ENCODE assay signal across 16 cellular contexts in genomic region chr7:104209063-104209462, GRCh38. TPM values are rescaled to one million over a fixed set of nuclear protein-coding genes. Genes with fewer than 3 reads are reported as not detected.
DNase-seq lines count a peak whose midpoint lies in the region; ATAC-seq and TF ChIP-seq lines count a peak whose summit lies in the region.
"Had no signal": no experiment of that assay in that cellular context is flagged by ENCODE, and none has a peak within 500 bp of the region (broad histone marks: within the 10 kb centered on the region; RNA-seq: fewer than 3 reads in every experiment).

No MANE protein-coding gene starts in this region.

- H3F3A ChIP-seq in Loucy (ENCODE audit: low read depth), result no peaks in the 10 kb centered on the region

- peaks cover 4% of the 10 kb centered on the region for H3K36me3 Mint-ChIP-seq in activated CD8-positive, alpha-beta memory T cell treated with anti-CD3 and anti-CD28 coated beads, Interleukin-2, amount 10 ng/mL, durations not matched to agents 7 days and 5 days
- peaks cover 10% of the 10 kb centered on the region for H3K36me3 Mint-ChIP-seq in central memory CD8-positive, alpha-beta T cell (ENCODE audit: insufficient read depth)
- H3K36me3 Mint-ChIP-seq in progenitor cell of endocrine pancreas (ENCODE audit: insufficient read depth), result no peaks in the 10 kb centered on the region

- H2AFZ ChIP-seq in Loucy (ENCODE audit: low read length), result no peak overlapping the region

- TF ChIP-seq CTCF in Loucy (conservative IDR thresholded peaks at IDR 0.05; ENCODE audit: low read length) (no peak), progenitor cell of endocrine pancreas (IDR thresholded peaks at IDR 0.05; ENCODE audit: unreplicated experiment) (no peak)

- peaks cover 29% of the 10 kb centered on the region for H3K4me1 Mint-ChIP-seq in activated CD8-positive, alpha-beta memory T cell treated with anti-CD3 and anti-CD28 coated beads, Interleukin-2, amount 10 ng/mL, durations not matched to agents 7 days and 5 days
- H3K4me1 Mint-ChIP-seq in central memory CD8-positive, alpha-beta T cell, result peaks cover 26% of the 10 kb centered on the region
- peaks cover 15% of the 10 kb centered on the region for H3K4me1 Mint-ChIP-seq in progenitor cell of endocrine pancreas (ENCODE audit: low read depth)

- peaks cover 26% of the 10 kb centered on the region for H3K4me1 ChIP-seq in Loucy (ENCODE audit: insufficient read depth, low read length, poor library complexity, severe bottlenecking)

- CTCF ChIA-PET in activated CD8-positive, alpha-beta memory T cell treated with anti-CD3 and anti-CD28 coated beads, Interleukin-2, amount 10 ng/mL, durations not matched to agents 7 days and 5 days (lab: Charles Lee), result no interaction called here

- peak overlapping the region; percentile 92 for H3K4me3 Mint-ChIP-seq in activated CD8-positive, alpha-beta memory T cell treated with anti-CD3 and anti-CD28 coated beads, Interleukin-2, amount 10 ng/mL, durations not matched to agents 7 days and 5 days
- peak overlapping the region; percentile 95 for H3K4me3 Mint-ChIP-seq in central memory CD8-positive, alpha-beta T cell
- H3K4me3 Mint-ChIP-seq in progenitor cell of endocrine pancreas (ENCODE audit: low read depth), result peak overlapping the region; percentile 94

- H4K20me1 ChIP-seq in Loucy (ENCODE audit: insufficient read depth, low read length, poor library complexity, severe bottlenecking), result peaks cover 7% of the 10 kb centered on the region

- no peaks in the 10 kb centered on the region for H3K9me3 Mint-ChIP-seq in activated CD8-positive, alpha-beta memory T cell treated with anti-CD3 and anti-CD28 coated beads, Interleukin-2, amount 10 ng/mL, durations not matched to agents 7 days and 5 days (ENCODE audit: low read depth)
- no peaks in the 10 kb centered on the region for H3K9me3 Mint-ChIP-seq in central memory CD8-positive, alpha-beta T cell
- H3K9me3 Mint-ChIP-seq in progenitor cell of endocrine pancreas (ENCODE audit: low read depth), result peaks cover 15% of the 10 kb centered on the region

- ATAC-seq in activated CD8-positive, alpha-beta memory T cell treated with anti-CD3 and anti-CD28 coated beads, Interleukin-2, amount 10 ng/mL, durations not matched to agents 7 days and 5 days, result no peak
- no peak for ATAC-seq in central memory CD8-positive, alpha-beta T cell (replicated peaks; ENCODE audit: extremely low read depth, poor library complexity, severe bottlenecking)

- H3K9me2 ChIP-seq in Loucy (replicated peaks; ENCODE audit: low read depth, low read length), result no peaks in the 10 kb centered on the region

- H3K4me2 ChIP-seq in Loucy (ENCODE audit: low read depth, low read length, poor library complexity, severe bottlenecking), result peak overlapping the region; percentile 98

- no peak overlapping the region for H3K27ac Mint-ChIP-seq in activated CD8-positive, alpha-beta memory T cell treated with anti-CD3 and anti-CD28 coated beads, Interleukin-2, amount 10 ng/mL, durations not matched to agents 7 days and 5 days
- no peak overlapping the region for H3K27ac Mint-ChIP-seq in central memory CD8-positive, alpha-beta T cell (ENCODE audit: low read depth)
- no peak overlapping the region for H3K27ac Mint-ChIP-seq in progenitor cell of endocrine pancreas

- peak overlapping the region; percentile 99 for H3K4me3 ChIP-seq in Loucy (ENCODE audit: low read length, poor library complexity, severe bottlenecking)

- DNase-seq in activated CD8-positive, alpha-beta memory T cell treated with anti-CD3 and anti-CD28 coated beads, Interleukin-2, amount 10 ng/mL, durations not matched to agents 7 days and 5 days, result no peak
- DNase-seq in activated CD8-positive, alpha-beta memory T cell treated with anti-CD3 and anti-CD28 coated beads, Interleukin-2, amount 50 U/mL, for 4 hours, result no peak
- DNase-seq in central memory CD8-positive, alpha-beta T cell (ENCODE audit: low spot score in 2 of 2), result no peak
- DNase-seq in progenitor cell of endocrine pancreas (ENCODE audit: low spot score, unreplicated experiment) (no peak), NCI-H1436 (lab: John Stamatoyannopoulos, UW) (no peak), ecto neural progenitor cell (ENCODE audit: low spot score) (no peak), iPS-NIHi7 (ENCODE audit: extremely low spot score) (no peak)
- DNase-seq: erythroblast; left ventricle myocardium inferior; NCI-H1417 treated with DMSO at 0.1 percent for 48 hours; NCI-H82; Peyer's patch; stimulated activated CD4-positive, alpha-beta T cell treated with anti-CD3 and anti-CD28 coated beads, Interleukin-15, amount 100 ng/mL, for 24 hours had no signal

- no peaks in the 10 kb centered on the region for H3K9me3 ChIP-seq in Loucy (ENCODE audit: insufficient read depth, low read depth, low read length)
- H3K9me3 ChIP-seq: breast epithelium, gastroesophageal sphincter, left ventricle myocardium inferior, Peyer's patch had no signal

- H3K36me3 ChIP-seq in Loucy (ENCODE audit: insufficient read depth, low read length), result no peaks in the 10 kb centered on the region
- H3K36me3 ChIP-seq: breast epithelium, gastroesophageal sphincter, left ventricle myocardium inferior, Peyer's patch had no signal

- H3K9ac ChIP-seq in Loucy (ENCODE audit: low read depth, low read length, poor library complexity, severe bottlenecking), result peak overlapping the region; percentile 97

- peaks cover 13% of the 10 kb centered on the region for H3K27me3 Mint-ChIP-seq in activated CD8-positive, alpha-beta memory T cell treated with anti-CD3 and anti-CD28 coated beads, Interleukin-2, amount 10 ng/mL, durations not matched to agents 7 days and 5 days
- H3K27me3 Mint-ChIP-seq in central memory CD8-positive, alpha-beta T cell, result peaks cover 39% of the 10 kb centered on the region
- H3K27me3 Mint-ChIP-seq in progenitor cell of endocrine pancreas, result peaks cover 12% of the 10 kb centered on the region

- H3K27me3 ChIP-seq in Loucy (ENCODE audit: insufficient read depth, low read length, poor library complexity, severe bottlenecking), result no peaks in the 10 kb centered on the region
- H3K27me3 ChIP-seq: breast epithelium, gastroesophageal sphincter, Peyer's patch had no signal

- peaks cover 30% of the 10 kb centered on the region for H3K79me2 ChIP-seq in Loucy (ENCODE audit: insufficient read depth, low read length)

RNA-seq across cellular contexts. Expression of gene ORC5, which starts 1.2 kb away (rescaled TPM):
- 10 to 100 TPM; 22.0 to 24.9 TPM for total RNA-seq in activated CD8-positive, alpha-beta memory T cell treated with anti-CD3 and anti-CD28 coated beads, Interleukin-2, amount 10 ng/mL, durations not matched to agents 7 days and 5 days
- 22.7 and 26.4 TPM in 2 replicates for total RNA-seq in progenitor cell of endocrine pancreas
